In genomic region chr1:197356723-197357533, GRCh38 we compare ENCODE assay signal across 8 cellular contexts.
DNase-seq lines count a peak whose midpoint lies in the region; ATAC-seq and TF ChIP-seq lines count a peak whose summit lies in the region.

No MANE protein-coding gene starts in this region.

- TF ChIP-seq POLR2A in HCT116 (IDR thresholded peaks at IDR 0.05; ENCODE audit: borderline replicate concordance, extremely low read depth, insufficient read depth, insufficient read length), result no peak

- CTCF ChIA-PET in HCT116 (lab: Charles Lee), result interaction anchor here (0.8 to 3.4 kb wide), 10 partner anchors 9 to 634 kb away, joined by 3 to 32 read pairs (median 4); no protein-coding TSS in a partner anchor

- H3K36me3 ChIP-seq in HCT116 (ENCODE audit: control insufficient read depth in 1 of 2, insufficient read depth in 2 of 2, low read length in 2 of 2) (no peaks in the 10 kb centered on the region), neural progenitor cell (no peaks in the 10 kb centered on the region)

- H3K4me2 ChIP-seq in HCT116 (ENCODE audit: low read length) (peak overlapping the region; percentile 8; the same call in 1 of the 2 replicates), neural progenitor cell (no peak overlapping the region)

- peak; percentile 86 for TF ChIP-seq RAD21 in HCT116 (IDR thresholded peaks at IDR 0.05; ENCODE audit: low read depth)

- RAD21 ChIA-PET in HCT116 (lab: Charles Lee; ENCODE audit: low non-redundant PET in 1 of 2, low total read pairs in 2 of 2, uncharacterized antibody in 2 of 2, unreplicated experiment in 2 of 2), result interaction anchor here (0.7 to 1.4 kb wide), 3 partner anchors 132 to 176 kb away, joined by 3 to 5 read pairs (median 3); no protein-coding TSS in a partner anchor

- BruUV-seq in HCT116 (replicated peaks; lab: Mats Ljungman, UMichigan), result no TSS peak

- TF ChIP-seq CTCF in natural killer cell (IDR thresholded peaks at IDR 0.05) (peak; percentile 47), HCT116 (IDR thresholded peaks at IDR 0.05 in 2 of 3, conservative IDR thresholded peaks at IDR 0.05 in 1 of 3; ENCODE audit: borderline replicate concordance in 1 of 3, insufficient read depth in 1 of 3, low read depth in 2 of 3, low read length in 2 of 3) (peak; percentile 64 to 86 (median 79)), fibroblast of mammary gland (conservative IDR thresholded peaks at IDR 0.05; ENCODE audit: control insufficient read depth, insufficient read depth, low read depth, low read length) (peak; percentile 71), neural progenitor cell (IDR thresholded peaks at IDR 0.05) (peak; percentile 86)

- H2AFZ ChIP-seq in HCT116 (ENCODE audit: low read depth, low read length, poor library complexity, severe bottlenecking) (peak overlapping the region; percentile 88), neural progenitor cell (replicated peaks) (peak overlapping the region; percentile 18)

- no peaks in the 10 kb centered on the region for H3K79me2 ChIP-seq in HCT116 (ENCODE audit: insufficient read depth, low read length)
- H3K79me2 ChIP-seq in neural progenitor cell (ENCODE audit: low read depth), result no peaks in the 10 kb centered on the region

- H3K9me3 ChIP-seq in HCT116 (ENCODE audit: control insufficient read depth in 1 of 2, insufficient read depth in 1 of 2, low read depth in 1 of 2, low read length in 2 of 2), result no peaks in the 10 kb centered on the region
- H3K9me3 ChIP-seq in neural progenitor cell (ENCODE audit: low read depth), result no peaks in the 10 kb centered on the region

- DNase-seq in natural killer cell (no peak), HCT116 (ENCODE audit: low read depth, low spot score) (peak; percentile 42), NCI-H1048 (lab: John Stamatoyannopoulos, UW) (peak; percentile 49), T follicular helper cell (ENCODE audit: low read depth) (peak; percentile 3), fibroblast of mammary gland (ENCODE audit: low read depth) (peak; percentile 63), neural progenitor cell (ENCODE audit: low spot score) (peak; percentile 66)
- no peak for DNase-seq in natural killer cell treated with Interleukin-12 subunit alpha and Interleukin-12 subunit beta and Interleukin-15 and Interleukin-18, amount 100 ng/mL, for 72 hours (ENCODE audit: low spot score)

- H3K27me3 Mint-ChIP-seq in natural killer cell (ENCODE audit: low read depth in 2 of 2), result no peaks in the 10 kb centered on the region
- H3K27me3 Mint-ChIP-seq in natural killer cell treated with Interleukin-12 subunit alpha and Interleukin-12 subunit beta and Interleukin-15 and Interleukin-18, amount 100 ng/mL, for 72 hours, result peaks cover 0 to 3% of the 10 kb centered on the region in 2 donors
- no peaks in the 10 kb centered on the region for H3K27me3 Mint-ChIP-seq in neural progenitor cell (ENCODE audit: insufficient read depth, low read depth)

- no peaks in the 10 kb centered on the region for H3K36me3 Mint-ChIP-seq in natural killer cell
- no peaks in the 10 kb centered on the region for H3K36me3 Mint-ChIP-seq in natural killer cell treated with Interleukin-12 subunit alpha and Interleukin-12 subunit beta and Interleukin-15 and Interleukin-18, amount 100 ng/mL, for 72 hours
- H3K36me3 Mint-ChIP-seq in neural progenitor cell, result no peaks in the 10 kb centered on the region

- no peak overlapping the region for H3K27ac Mint-ChIP-seq in natural killer cell
- no peak overlapping the region for H3K27ac Mint-ChIP-seq in natural killer cell treated with Interleukin-12 subunit alpha and Interleukin-12 subunit beta and Interleukin-15 and Interleukin-18, amount 100 ng/mL, for 72 hours
- H3K27ac Mint-ChIP-seq in neural progenitor cell, result no peak overlapping the region

- peak; percentile 44 to 49 (median 49) for ATAC-seq in natural killer cell
- ATAC-seq in natural killer cell treated with Interleukin-12 subunit alpha and Interleukin-12 subunit beta and Interleukin-15 and Interleukin-18, amount 100 ng/mL, for 72 hours, result no peak
- peak; percentile 91 for ATAC-seq in HCT116
- ATAC-seq in GM21737 (IDR thresholded peaks at IDR 0.05; ENCODE audit: unreplicated experiment), result no peak

- no peaks in the 10 kb centered on the region for H3K27me3 ChIP-seq in HCT116 (ENCODE audit: insufficient read depth, low read length)
- H3K27me3 ChIP-seq in neural progenitor cell, result no peaks in the 10 kb centered on the region

- H4K20me1 ChIP-seq in HCT116 (ENCODE audit: insufficient read depth) (no peaks in the 10 kb centered on the region), neural progenitor cell (ENCODE audit: low read depth) (no peaks in the 10 kb centered on the region)

- H3K9ac ChIP-seq in HCT116 (ENCODE audit: low read length) (no peak overlapping the region), neural progenitor cell (no peak overlapping the region)

- no peaks in the 10 kb centered on the region for H3K9me3 Mint-ChIP-seq in natural killer cell
- no peaks in the 10 kb centered on the region for H3K9me3 Mint-ChIP-seq in natural killer cell treated with Interleukin-12 subunit alpha and Interleukin-12 subunit beta and Interleukin-15 and Interleukin-18, amount 100 ng/mL, for 72 hours
- H3K9me3 Mint-ChIP-seq in neural progenitor cell, result no peaks in the 10 kb centered on the region

- no peaks in the 10 kb centered on the region for H3F3A ChIP-seq in neural progenitor cell (ENCODE audit: low read depth)

- no peak overlapping the region for H3K4me3 ChIP-seq in HCT116 (replicated peaks in 1 of 2; ENCODE audit: low read depth in 1 of 2, low read length in 2 of 2)
- no peak overlapping the region for H3K4me3 ChIP-seq in fibroblast of mammary gland (ENCODE audit: control insufficient read depth, low read depth, low read length)
- no peak overlapping the region for H3K4me3 ChIP-seq in neural progenitor cell

- no peaks in the 10 kb centered on the region for H3K9me2 ChIP-seq in HCT116 (ENCODE audit: insufficient read depth)

- H3K4me3 Mint-ChIP-seq in natural killer cell (no peak overlapping the region), neural progenitor cell (no peak overlapping the region)
- H3K4me3 Mint-ChIP-seq in natural killer cell treated with Interleukin-12 subunit alpha and Interleukin-12 subunit beta and Interleukin-15 and Interleukin-18, amount 100 ng/mL, for 72 hours, result no peak overlapping the region

- POLR2A ChIA-PET in HCT116 (lab: Charles Lee), result no interaction called here

- H3K4me1 ChIP-seq in HCT116 (ENCODE audit: control insufficient read depth in 1 of 2, insufficient read depth in 2 of 2, low read length in 2 of 2) (no peaks in the 10 kb centered on the region), neural progenitor cell (no peaks in the 10 kb centered on the region)

- H3K4me1 Mint-ChIP-seq in natural killer cell, result peaks cover 0 to 5% of the 10 kb centered on the region in 2 donors
- H3K4me1 Mint-ChIP-seq in natural killer cell treated with Interleukin-12 subunit alpha and Interleukin-12 subunit beta and Interleukin-15 and Interleukin-18, amount 100 ng/mL, for 72 hours (ENCODE audit: low read depth in 2 of 2), result no peaks in the 10 kb centered on the region
- H3K4me1 Mint-ChIP-seq in neural progenitor cell, result no peaks in the 10 kb centered on the region

- H3K27ac ChIP-seq in HCT116 (ENCODE audit: low read depth, low read length) (no peak overlapping the region), neural progenitor cell (no peak overlapping the region)

- intact Hi-C loops in natural killer cell (cut with micrococcal nuclease), result loop anchor here (1.0 kb wide), 1 partner anchor 177 kb away; no protein-coding TSS in a partner anchor
- intact Hi-C loops in HCT116 (cut with micrococcal nuclease), result loop anchor here (1.0 to 10.0 kb wide), 5 partner anchors 30 to 632 kb away; no protein-coding TSS in a partner anchor

TF ChIP-seq in HCT116, 20 proteins besides CTCF, POLR2A, EP300 and RAD21:
- TF ChIP-seq MAX (IDR thresholded peaks at IDR 0.05) (no peak), YY1 (IDR thresholded peaks at IDR 0.05; ENCODE audit: extremely low read depth, insufficient replicate concordance, low read depth, low read length) (peak; percentile 41)
TF ChIP-seq in HCT116: peak in this region for 1.

Comparison
In these comparisons a context has a peak if more than half of its experiments do, and no peak if none do; other contexts are left out.
1. ATAC-seq: peak in natural killer cell (3 of 3) and HCT116 (single experiment); none in natural killer cell treated with Interleukin-12 subunit alpha and Interleukin-12 subunit beta and Interleukin-15 and Interleukin-18, amount 100 ng/mL, for 72 hours (0 of 2) and GM21737 (single experiment).
2. DNase-seq: peak in HCT116 (single experiment), NCI-H1048 (single experiment), T follicular helper cell (single experiment), fibroblast of mammary gland (single experiment) and neural progenitor cell (single experiment); none in natural killer cell (single experiment) and natural killer cell treated with Interleukin-12 subunit alpha and Interleukin-12 subunit beta and Interleukin-15 and Interleukin-18, amount 100 ng/mL, for 72 hours (single experiment).
3. Peak in every context shown above with its lines, with median percentiles within 50 percentile points of each other: CTCF ChIP-seq.